9 cellular contexts compared by ENCODE assay signal in genomic region chr13:105139048-105139379, GRCh38.
DNase-seq lines count a peak whose midpoint lies in the region; ATAC-seq and TF ChIP-seq lines count a peak whose summit lies in the region.
"Had no signal": no experiment of that assay in that cellular context is flagged by ENCODE, and none has a peak within 500 bp of the region (broad histone marks: within the 10 kb centered on the region; RNA-seq: fewer than 3 reads in every experiment).

No MANE protein-coding gene starts in this region.

- H3K27me3 ChIP-seq in Panc1 (ENCODE audit: control insufficient read depth, insufficient read depth, low read length) = no peaks in the 10 kb centered on the region

- peak; percentile 5 for DNase-seq in activated CD4-positive, alpha-beta T cell treated with anti-CD3 and anti-CD28 coated beads for 48 hours
- DNase-seq in activated CD4-positive, alpha-beta T cell treated with anti-CD3 and anti-CD28 coated beads for 1 hour = no peak
- no peak for DNase-seq in Panc1 (ENCODE audit: low read depth, low spot score)
- no peak for DNase-seq in stimulated activated naive B cell treated with anti-CD40 and anti-IgM and Interleukin-4, amounts not matched to agents 10 μg/mL and 1 μg/mL and 100 μg/mL, for 72 hours
- DNase-seq in lower leg skin (ENCODE audit: low spot score in 2 of 2) = no peak
- no peak for DNase-seq in NCI-H1436 treated with DMSO at 0.1 percent for 48 hours (lab: John Stamatoyannopoulos, UW)
- DNase-seq in hippocampal formation (lab: John Stamatoyannopoulos, UW) = no peak

- no peaks in the 10 kb centered on the region for H3K9me3 Mint-ChIP-seq in stimulated activated naive B cell treated with anti-CD40 and anti-IgM and Interleukin-4, amounts not matched to agents 10 μg/mL and 1 μg/mL and 100 μg/mL, for 72 hours

- peak overlapping the region; percentile 93 for H3K27ac Mint-ChIP-seq in stimulated activated naive B cell treated with anti-CD40 and anti-IgM and Interleukin-4, amounts not matched to agents 10 μg/mL and 1 μg/mL and 100 μg/mL, for 72 hours

- no TSS peak for BruUV-seq in Panc1 (replicated peaks; lab: Mats Ljungman, UMichigan)

- peak overlapping the region; percentile 83 to 88 for H3K4me3 Mint-ChIP-seq in stimulated activated naive B cell treated with anti-CD40 and anti-IgM and Interleukin-4, amounts not matched to agents 10 μg/mL and 1 μg/mL and 100 μg/mL, for 72 hours
- H3K4me3 Mint-ChIP-seq: neural crest cell had no signal

- H3K4me3 ChIP-seq in Panc1 (ENCODE audit: low read depth in 2 of 2, low read length in 2 of 2) = peak overlapping the region; percentile 57 to 64
- no peak overlapping the region for H3K4me3 ChIP-seq in lower leg skin (ENCODE audit: low read depth, poor library complexity, severe bottlenecking)

- TF ChIP-seq POLR2A in lower leg skin (IDR thresholded peaks at IDR 0.05) = no peak

- H3K27me3 Mint-ChIP-seq in stimulated activated naive B cell treated with anti-CD40 and anti-IgM and Interleukin-4, amounts not matched to agents 10 μg/mL and 1 μg/mL and 100 μg/mL, for 72 hours = no peaks in the 10 kb centered on the region

- POLR2A ChIA-PET in Panc1 (lab: Charles Lee) = no interaction called here

- in situ Hi-C loops in Panc1 (cut with HindIII; ENCODE audit: low pct_unique_long_range_greater_than_20kb, low sequenced_read_pairs) = no loop called here

- H3K9me3 ChIP-seq in Panc1 (ENCODE audit: control insufficient read depth, insufficient read depth, low read depth, low read length) = no peaks in the 10 kb centered on the region

- intact Hi-C loops in Panc1 (cut with micrococcal nuclease; ENCODE audit: unreplicated experiment) (no loop called here), lower leg skin (cut with DNase I; ENCODE audit: low total_unique reads) (no loop called here)

- peak; percentile 18 for ATAC-seq in HG02798 (IDR thresholded peaks at IDR 0.05; ENCODE audit: poor library complexity, unreplicated experiment)
- no peak for ATAC-seq in Panc1
- peak; percentile 6 to 11 for ATAC-seq in stimulated activated naive B cell treated with anti-CD40 and anti-IgM and Interleukin-4, amounts not matched to agents 10 μg/mL and 1 μg/mL and 100 μg/mL, for 72 hours (replicated peaks)

- no peak overlapping the region for H3K27ac ChIP-seq in Panc1 (ENCODE audit: low read length)

- TF ChIP-seq CTCF in Panc1 (IDR thresholded peaks at IDR 0.05) = no peak
- TF ChIP-seq CTCF in lower leg skin (IDR thresholded peaks at IDR 0.05) = no peak

- H3K4me1 Mint-ChIP-seq in stimulated activated naive B cell treated with anti-CD40 and anti-IgM and Interleukin-4, amounts not matched to agents 10 μg/mL and 1 μg/mL and 100 μg/mL, for 72 hours = peaks cover 3 to 10% of the 10 kb centered on the region in 2 donors

- no peaks in the 10 kb centered on the region for H3K36me3 Mint-ChIP-seq in stimulated activated naive B cell treated with anti-CD40 and anti-IgM and Interleukin-4, amounts not matched to agents 10 μg/mL and 1 μg/mL and 100 μg/mL, for 72 hours

- no peaks in the 10 kb centered on the region for H3K36me3 ChIP-seq in Panc1 (ENCODE audit: control insufficient read depth, insufficient read depth, low read length)

- H3K4me1 ChIP-seq in Panc1 (ENCODE audit: control insufficient read depth, insufficient read depth, low read length) = no peaks in the 10 kb centered on the region

- WGBS in lower leg skin, 2 donors = 69 to 79% methylated on average over 3 of the region's 3 CpGs

- CTCF ChIA-PET in Panc1 (lab: Charles Lee) = no interaction called here
